Comparison of ENCODE assay signal across 10 cellular contexts in the genomic region with DNA sequence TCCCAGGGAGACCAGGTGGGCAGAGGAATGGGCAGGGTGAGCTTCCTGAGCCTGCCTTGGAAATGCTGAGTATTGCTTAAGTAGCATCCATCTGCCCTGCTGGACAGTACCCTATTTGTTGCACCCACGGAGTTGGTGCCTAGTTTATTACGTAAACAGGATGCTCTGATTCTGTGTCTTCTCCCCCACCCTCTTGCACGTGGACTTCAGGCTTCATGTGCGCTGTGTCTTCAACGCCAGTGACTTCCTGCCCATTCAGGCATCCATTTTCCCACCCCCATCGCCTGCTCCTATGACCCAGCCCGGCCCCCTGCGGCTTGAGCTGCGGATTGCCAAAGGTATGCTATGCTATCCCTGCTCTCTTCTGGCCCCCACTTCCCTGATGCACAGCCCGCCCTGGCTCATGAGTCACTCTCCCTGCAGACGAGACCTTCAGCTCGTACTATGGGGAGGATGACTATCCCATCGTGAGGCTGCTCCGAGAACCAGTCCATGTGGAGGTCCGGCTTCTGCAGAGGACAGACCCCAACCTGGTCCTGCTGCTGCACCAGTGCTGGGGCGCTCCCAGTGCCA. TPM values are rescaled to one million over a fixed set of nuclear protein-coding genes. Genes with fewer than 3 reads are reported as not detected.
DNase-seq lines count a peak whose midpoint lies in the region; ATAC-seq and TF ChIP-seq lines count a peak whose summit lies in the region.
"Had no signal": no experiment of that assay in that cellular context is flagged by ENCODE, and none has a peak within 500 bp of the region (broad histone marks: within the 10 kb centered on the region; RNA-seq: fewer than 3 reads in every experiment).

No MANE protein-coding gene starts in this region.

- POLR2A ChIA-PET in CD4-positive, alpha-beta memory T cell (lab: Charles Lee; ENCODE audit: partially characterized antibody): interaction anchor here (1.8 kb wide), 1 partner anchor 36 kb away, joined by 4 read pairs; no protein-coding TSS in a partner anchor

- peak overlapping the region in 1 of 8 donors; percentile 29 for H3K4me3 Mint-ChIP-seq in CD4-positive, alpha-beta memory T cell
- H3K4me3 Mint-ChIP-seq in type B pancreatic cell: no peak overlapping the region

- H3K4me1 ChIP-seq in CD4-positive, alpha-beta memory T cell (ENCODE audit: insufficient read depth, low read length): peaks cover 17% of the 10 kb centered on the region
- H3K4me1 ChIP-seq in mucosa of rectum (ENCODE audit: control insufficient read depth in 2 of 2, insufficient read depth in 2 of 2, low read length in 2 of 2): peaks cover 7 to 15% of the 10 kb centered on the region in 2 donors

- peaks cover 3 to 14% of the 10 kb centered on the region in 2 donors for H3K36me3 Mint-ChIP-seq in CD4-positive, alpha-beta memory T cell
- no peaks in the 10 kb centered on the region for H3K36me3 Mint-ChIP-seq in type B pancreatic cell

- CTCF ChIA-PET in CD4-positive, alpha-beta memory T cell (lab: Charles Lee; ENCODE audit: partially characterized antibody): no interaction called here

- peaks cover under 1% of the 10 kb centered on the region for H3K36me3 ChIP-seq in CD4-positive, alpha-beta memory T cell (ENCODE audit: insufficient read depth, low read length)
- H3K36me3 ChIP-seq in mucosa of rectum (ENCODE audit: control insufficient read depth in 2 of 2, insufficient read depth in 2 of 2, low read length in 2 of 2): no peaks in the 10 kb centered on the region
- H3K36me3 ChIP-seq: neutrophil had no signal

- H3K9me3 ChIP-seq in CD4-positive, alpha-beta memory T cell (ENCODE audit: control insufficient read depth in 1 of 2, low read length in 2 of 2): no peaks in the 10 kb centered on the region
- no peaks in the 10 kb centered on the region for H3K9me3 ChIP-seq in mucosa of rectum (ENCODE audit: control insufficient read depth in 2 of 2, low read length in 2 of 2)
- H3K9me3 ChIP-seq: neutrophil had no signal

- peaks cover 0 to 2% (median 0%) of the 10 kb centered on the region in 8 donors for H3K9me3 Mint-ChIP-seq in CD4-positive, alpha-beta memory T cell
- no peaks in the 10 kb centered on the region for H3K9me3 Mint-ChIP-seq in type B pancreatic cell

- ATAC-seq in HG03135 (IDR thresholded peaks at IDR 0.05; ENCODE audit: unreplicated experiment): no peak
- ATAC-seq in HG03354 (IDR thresholded peaks at IDR 0.05; ENCODE audit: poor library complexity, severe bottlenecking, unreplicated experiment): no peak

- DNase-seq in CD4-positive, alpha-beta memory T cell: peak in 1 of 5 donors; percentile 30
- DNase-seq in M059J (ENCODE audit: low read depth): peak; percentile 92
- no peak for DNase-seq in NCI-H774 (lab: John Stamatoyannopoulos, UW)
- DNase-seq in type B pancreatic cell (ENCODE audit: extremely low spot score, unreplicated experiment): no peak

- intact Hi-C loops in CD4-positive, alpha-beta memory T cell (cut with micrococcal nuclease): no loop called here

- H3K27ac Mint-ChIP-seq in CD4-positive, alpha-beta memory T cell: peak overlapping the region in 4 of 7 donors; percentile 15 to 83 (median 57)
- no peak overlapping the region for H3K27ac Mint-ChIP-seq in type B pancreatic cell

- no peaks in the 10 kb centered on the region for H3K27me3 ChIP-seq in CD4-positive, alpha-beta memory T cell (ENCODE audit: insufficient read depth, low read length)
- H3K27me3 ChIP-seq in mucosa of rectum (ENCODE audit: control insufficient read depth in 2 of 2, insufficient read depth in 2 of 2, low read length in 2 of 2): no peaks in the 10 kb centered on the region
- H3K27me3 ChIP-seq: neutrophil had no signal

- peaks cover 3% of the 10 kb centered on the region in 2 donors for H3K27me3 Mint-ChIP-seq in CD4-positive, alpha-beta memory T cell
- no peaks in the 10 kb centered on the region for H3K27me3 Mint-ChIP-seq in type B pancreatic cell

- no peak overlapping the region for H3K27ac ChIP-seq in CD4-positive, alpha-beta memory T cell (ENCODE audit: low read depth, low read length)
- peak overlapping the region; percentile 25 for H3K27ac ChIP-seq in cingulate gyrus (ENCODE audit: low read depth, low read length)
- H3K27ac ChIP-seq in mucosa of rectum (ENCODE audit: low read depth in 2 of 2, low read length in 2 of 2): peak overlapping the region; percentile 50 to 58
- H3K27ac ChIP-seq: neutrophil had no signal

- no peak overlapping the region for H3K9ac ChIP-seq in mucosa of rectum (ENCODE audit: low read depth in 1 of 2, low read length in 2 of 2)

- H3K4me3 ChIP-seq in CD4-positive, alpha-beta memory T cell (ENCODE audit: low read length in 2 of 2): no peak overlapping the region
- no peak overlapping the region for H3K4me3 ChIP-seq in mucosa of rectum (ENCODE audit: low read length in 2 of 2)

- peaks cover 3 to 22% (median 6%) of the 10 kb centered on the region in 4 donors for H3K4me1 Mint-ChIP-seq in CD4-positive, alpha-beta memory T cell
- no peaks in the 10 kb centered on the region for H3K4me1 Mint-ChIP-seq in type B pancreatic cell (ENCODE audit: unreplicated experiment)

- no peak for TF ChIP-seq CTCF in type B pancreatic cell (conservative IDR thresholded peaks at IDR 0.05)

RNA-seq across cellular contexts. Expression of gene ZP1, which starts 5.7 kb away (rescaled TPM):
- under 1 TPM; 0.33 to 0.41 TPM for total RNA-seq in CD4-positive, alpha-beta memory T cell
- polyA plus RNA-seq in CD4-positive, alpha-beta memory T cell: under 1 TPM in 1 of 2 donors, not detected in 1; 0.50 TPM
- 1.3 TPM in 1 of 2 replicates, not detected in the other for total RNA-seq in M059J (2014; rRNA removed; shearing (Covaris generic))
- not detected in 2 replicates for total RNA-seq in type B pancreatic cell (ENCODE audit: low replicate concordance)
- total RNA-seq: NCI-H460 had no signal

RNA-seq across cellular contexts. Expression of gene PTGDR2, which starts 17.3 kb away (rescaled TPM):
- total RNA-seq in CD4-positive, alpha-beta memory T cell: 1 to 10 TPM; 3.6 TPM
- 1 to 10 TPM; 1.9 to 3.5 TPM for polyA plus RNA-seq in CD4-positive, alpha-beta memory T cell
- total RNA-seq in M059J (2014; rRNA removed; shearing (Covaris generic)): 0.07 TPM in 1 of 2 replicates, not detected in the other
- 2.6 and 7.9 TPM in 2 replicates for total RNA-seq in type B pancreatic cell (ENCODE audit: low replicate concordance)
- total RNA-seq: NCI-H460 had no signal

RNA-seq across cellular contexts. Expression of gene CCDC86, which starts 31.1 kb away (rescaled TPM):
- total RNA-seq in CD4-positive, alpha-beta memory T cell: 1 to 10 TPM; 7.5 to 9.6 TPM
- polyA plus RNA-seq in CD4-positive, alpha-beta memory T cell: 10 to 100 TPM; 12.5 to 17.2 TPM
- total RNA-seq in M059J (2014; rRNA removed; shearing (Covaris generic)): 13.9 and 19.7 TPM in 2 replicates
- 25.2 and 31.1 TPM in 2 replicates for total RNA-seq in type B pancreatic cell (ENCODE audit: low replicate concordance)

RNA-seq across cellular contexts. Expression of gene PRPF19, which starts 33.3 kb away (rescaled TPM):
- 10 to 100 TPM; 97.4 to 99.2 TPM for total RNA-seq in CD4-positive, alpha-beta memory T cell
- 10 to 100 TPM; 10.8 to 17.1 TPM for polyA plus RNA-seq in CD4-positive, alpha-beta memory T cell
- 117 and 122 TPM in 2 replicates for total RNA-seq in M059J (2014; rRNA removed; shearing (Covaris generic))
- 105 and 120 TPM in 2 replicates for total RNA-seq in type B pancreatic cell (ENCODE audit: low replicate concordance)

RNA-seq across cellular contexts. Expression of gene TMEM109, which starts 40.9 kb away (rescaled TPM):
- 10 to 100 TPM; 66.9 to 68.0 TPM for total RNA-seq in CD4-positive, alpha-beta memory T cell
- polyA plus RNA-seq in CD4-positive, alpha-beta memory T cell: 100 to 1,000 TPM; 195 to 333 TPM
- total RNA-seq in M059J (2014; rRNA removed; shearing (Covaris generic)): 47.7 and 77.7 TPM in 2 replicates
- 83.0 and 97.5 TPM in 2 replicates for total RNA-seq in type B pancreatic cell (ENCODE audit: low replicate concordance)
